24 cellular contexts compared by ENCODE assay signal in genomic region chr1:99176753-99177152, GRCh38.
"Had no signal": no experiment of that assay in that cellular context is flagged by ENCODE, and none has a peak within 500 bp of the region (broad histone marks: within the 10 kb centered on the region; RNA-seq: fewer than 3 reads in every experiment).

No MANE protein-coding gene starts in this region.

- ATAC-seq: activated T-helper 17 cell treated with anti-CD3 and anti-CD28 coated beads, Interleukin-2, amount 50 U/mL, for 72 hours; heart right ventricle; left cardiac atrium; stimulated activated naive CD8-positive, alpha-beta T cell treated with anti-CD3 and anti-CD28 coated beads, Interleukin-15, Interleukin-2, amounts not matched to agents 100 U/mL and 50 U/mL, for 24 hours had no signal

- H3K27me3 ChIP-seq: adrenal gland, cardiac muscle cell, heart right ventricle, upper lobe of left lung had no signal

- H3K9me3 ChIP-seq: adrenal gland, heart right ventricle, upper lobe of left lung had no signal

- H3K4me1 Mint-ChIP-seq: activated T-helper 17 cell treated with anti-CD3 and anti-CD28 coated beads, Interleukin-2, amount 50 U/mL, for 72 hours; memory B cell; naive B cell; neural crest cell had no signal

- H3K27me3 Mint-ChIP-seq: progenitor cell of endocrine pancreas had no signal

- H3K36me3 Mint-ChIP-seq: activated naive CD8-positive, alpha-beta T cell; memory B cell; naive B cell had no signal

- H3K36me3 ChIP-seq: adrenal gland, cardiac muscle cell, heart right ventricle, upper lobe of left lung had no signal

- H3K9me3 Mint-ChIP-seq: activated T-cell treated with anti-CD3 and anti-CD28 coated beads, Interleukin-2, amount 50 U/mL, for 24 hours; activated T-helper 17 cell treated with anti-CD3 and anti-CD28 coated beads, Interleukin-2, amount 50 U/mL, for 72 hours; memory B cell; naive B cell; neural crest cell had no signal

- H3K4me3 ChIP-seq: adrenal gland, cardiac muscle cell, heart right ventricle, upper lobe of left lung had no signal

- H3K4me3 Mint-ChIP-seq: activated naive CD8-positive, alpha-beta T cell; activated T-cell treated with anti-CD3 and anti-CD28 coated beads, Interleukin-2, amount 50 U/mL, for 24 hours; activated T-helper 17 cell treated with anti-CD3 and anti-CD28 coated beads, Interleukin-2, amount 50 U/mL, for 72 hours; memory B cell; naive B cell; neural crest cell had no signal

- H3K27ac ChIP-seq: adrenal gland, cardiac muscle cell, epithelial cell of prostate, heart right ventricle, upper lobe of left lung had no signal

- H3K4me1 ChIP-seq: upper lobe of left lung had no signal

- H3K27ac Mint-ChIP-seq: activated naive CD8-positive, alpha-beta T cell; activated T-cell treated with anti-CD3 and anti-CD28 coated beads, Interleukin-2, amount 50 U/mL, for 24 hours; activated T-helper 17 cell treated with anti-CD3 and anti-CD28 coated beads, Interleukin-2, amount 50 U/mL, for 72 hours; memory B cell; naive B cell; progenitor cell of endocrine pancreas had no signal

- DNase-seq: activated CD4-positive, alpha-beta T cell treated with anti-CD3 and anti-CD28 coated beads for 1 hour; activated CD8-positive, alpha-beta memory T cell treated with anti-CD3 and anti-CD28 coated beads for 24 hours; activated CD8-positive, alpha-beta memory T cell treated with anti-CD3 and anti-CD28 coated beads, Interleukin-2, amount 50 U/mL, for 4 hours; activated naive CD4-positive, alpha-beta T cell; activated T-cell treated with anti-CD3 and anti-CD28 coated beads, Interleukin-2, amount 50 U/mL, for 24 hours; adrenal gland; foreskin fibroblast; heart right ventricle; islet precursor cell; left cardiac atrium; naive B cell; retina; stimulated activated CD4-positive, alpha-beta T cell treated with anti-CD3 and anti-CD28 coated beads, Interleukin-12 subunit alpha, Interleukin-12 subunit beta, amount 100 ng/mL, for 4 hours; stimulated activated CD4-positive, alpha-beta T cell treated with anti-CD3 and anti-CD28 coated beads, Interleukin-4, amount 100 ng/mL, for 4 hours; stimulated activated naive CD8-positive, alpha-beta T cell treated with anti-CD3 and anti-CD28 coated beads, Interleukin-15, Interleukin-2, amounts not matched to agents 100 U/mL and 50 U/mL, for 24 hours; T-helper 9 cell; upper lobe of left lung had no signal
